In the genomic region with DNA sequence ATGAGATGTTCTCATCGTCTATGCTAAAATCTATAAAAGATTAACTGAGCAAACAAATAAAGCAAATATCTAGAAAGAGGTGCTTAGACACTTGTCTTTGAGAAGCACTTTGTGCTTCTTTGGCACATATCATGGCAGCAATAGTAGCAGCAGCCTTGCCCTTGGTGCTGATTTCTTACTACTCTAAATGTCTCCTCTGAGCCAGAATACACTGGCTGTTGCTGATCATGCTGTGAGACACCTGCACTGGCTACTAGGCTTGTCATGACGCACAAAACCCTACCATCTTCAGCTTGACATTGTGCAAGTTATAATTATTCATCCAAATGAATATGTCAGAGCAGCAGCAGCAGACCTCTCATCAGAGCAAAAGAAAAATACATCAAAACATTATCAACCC, we compare ENCODE assay signal across 2 cellular contexts.
TF ChIP-seq lines count a peak whose summit lies in the region.

No MANE protein-coding gene starts in this region.

TF ChIP-seq in SK-N-SH, 30 proteins besides CTCF, POLR2A, EP300 and RAD21:
- TF ChIP-seq, protein P1, sequence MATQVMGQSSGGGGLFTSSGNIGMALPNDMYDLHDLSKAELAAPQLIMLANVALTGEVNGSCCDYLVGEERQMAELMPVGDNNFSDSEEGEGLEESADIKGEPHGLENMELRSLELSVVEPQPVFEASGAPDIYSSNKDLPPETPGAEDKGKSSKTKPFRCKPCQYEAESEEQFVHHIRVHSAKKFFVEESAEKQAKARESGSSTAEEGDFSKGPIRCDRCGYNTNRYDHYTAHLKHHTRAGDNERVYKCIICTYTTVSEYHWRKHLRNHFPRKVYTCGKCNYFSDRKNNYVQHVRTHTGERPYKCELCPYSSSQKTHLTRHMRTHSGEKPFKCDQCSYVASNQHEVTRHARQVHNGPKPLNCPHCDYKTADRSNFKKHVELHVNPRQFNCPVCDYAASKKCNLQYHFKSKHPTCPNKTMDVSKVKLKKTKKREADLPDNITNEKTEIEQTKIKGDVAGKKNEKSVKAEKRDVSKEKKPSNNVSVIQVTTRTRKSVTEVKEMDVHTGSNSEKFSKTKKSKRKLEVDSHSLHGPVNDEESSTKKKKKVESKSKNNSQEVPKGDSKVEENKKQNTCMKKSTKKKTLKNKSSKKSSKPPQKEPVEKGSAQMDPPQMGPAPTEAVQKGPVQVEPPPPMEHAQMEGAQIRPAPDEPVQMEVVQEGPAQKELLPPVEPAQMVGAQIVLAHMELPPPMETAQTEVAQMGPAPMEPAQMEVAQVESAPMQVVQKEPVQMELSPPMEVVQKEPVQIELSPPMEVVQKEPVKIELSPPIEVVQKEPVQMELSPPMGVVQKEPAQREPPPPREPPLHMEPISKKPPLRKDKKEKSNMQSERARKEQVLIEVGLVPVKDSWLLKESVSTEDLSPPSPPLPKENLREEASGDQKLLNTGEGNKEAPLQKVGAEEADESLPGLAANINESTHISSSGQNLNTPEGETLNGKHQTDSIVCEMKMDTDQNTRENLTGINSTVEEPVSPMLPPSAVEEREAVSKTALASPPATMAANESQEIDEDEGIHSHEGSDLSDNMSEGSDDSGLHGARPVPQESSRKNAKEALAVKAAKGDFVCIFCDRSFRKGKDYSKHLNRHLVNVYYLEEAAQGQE (IDR thresholded peaks at IDR 0.05; ENCODE audit: low read depth, low read length): peak; percentile 81
- TF ChIP-seq TCF12 (IDR thresholded peaks at IDR 0.05): no peak
- TF ChIP-seq MXI1 (IDR thresholded peaks at IDR 0.05; ENCODE audit: low read depth, low read length): no peak
- TF ChIP-seq YY1 (IDR thresholded peaks at IDR 0.05; ENCODE audit: low read depth): no peak
- no peak for TF ChIP-seq EZH2phosphoT487 (IDR thresholded peaks at IDR 0.05; ENCODE audit: borderline replicate concordance, low read depth)
- TF ChIP-seq GABPA (IDR thresholded peaks at IDR 0.05; ENCODE audit: low read depth): no peak
- TF ChIP-seq JUND (IDR thresholded peaks at IDR 0.05): no peak

TF ChIP-seq in SK-N-SH treated with all-trans-retinoic acid at 6 μM for 48 hours, 23 proteins besides CTCF, POLR2A, EP300 and RAD21:
- TF ChIP-seq, protein P2, sequence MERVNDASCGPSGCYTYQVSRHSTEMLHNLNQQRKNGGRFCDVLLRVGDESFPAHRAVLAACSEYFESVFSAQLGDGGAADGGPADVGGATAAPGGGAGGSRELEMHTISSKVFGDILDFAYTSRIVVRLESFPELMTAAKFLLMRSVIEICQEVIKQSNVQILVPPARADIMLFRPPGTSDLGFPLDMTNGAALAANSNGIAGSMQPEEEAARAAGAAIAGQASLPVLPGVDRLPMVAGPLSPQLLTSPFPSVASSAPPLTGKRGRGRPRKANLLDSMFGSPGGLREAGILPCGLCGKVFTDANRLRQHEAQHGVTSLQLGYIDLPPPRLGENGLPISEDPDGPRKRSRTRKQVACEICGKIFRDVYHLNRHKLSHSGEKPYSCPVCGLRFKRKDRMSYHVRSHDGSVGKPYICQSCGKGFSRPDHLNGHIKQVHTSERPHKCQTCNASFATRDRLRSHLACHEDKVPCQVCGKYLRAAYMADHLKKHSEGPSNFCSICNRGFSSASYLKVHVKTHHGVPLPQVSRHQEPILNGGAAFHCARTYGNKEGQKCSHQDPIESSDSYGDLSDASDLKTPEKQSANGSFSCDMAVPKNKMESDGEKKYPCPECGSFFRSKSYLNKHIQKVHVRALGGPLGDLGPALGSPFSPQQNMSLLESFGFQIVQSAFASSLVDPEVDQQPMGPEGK (CRISPR knock-in tag; IDR thresholded peaks at IDR 0.05; ENCODE audit: borderline replicate concordance): no peak
- TF ChIP-seq, protein P3, sequence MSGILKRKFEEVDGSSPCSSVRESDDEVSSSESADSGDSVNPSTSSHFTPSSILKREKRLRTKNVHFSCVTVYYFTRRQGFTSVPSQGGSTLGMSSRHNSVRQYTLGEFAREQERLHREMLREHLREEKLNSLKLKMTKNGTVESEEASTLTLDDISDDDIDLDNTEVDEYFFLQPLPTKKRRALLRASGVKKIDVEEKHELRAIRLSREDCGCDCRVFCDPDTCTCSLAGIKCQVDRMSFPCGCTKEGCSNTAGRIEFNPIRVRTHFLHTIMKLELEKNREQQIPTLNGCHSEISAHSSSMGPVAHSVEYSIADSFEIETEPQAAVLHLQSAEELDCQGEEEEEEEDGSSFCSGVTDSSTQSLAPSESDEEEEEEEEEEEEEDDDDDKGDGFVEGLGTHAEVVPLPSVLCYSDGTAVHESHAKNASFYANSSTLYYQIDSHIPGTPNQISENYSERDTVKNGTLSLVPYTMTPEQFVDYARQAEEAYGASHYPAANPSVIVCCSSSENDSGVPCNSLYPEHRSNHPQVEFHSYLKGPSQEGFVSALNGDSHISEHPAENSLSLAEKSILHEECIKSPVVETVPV (CRISPR knock-in tag; IDR thresholded peaks at IDR 0.05): no peak
- TF ChIP-seq SNAI2 (CRISPR knock-in tag; IDR thresholded peaks at IDR 0.05) (no peak), ISL1 (CRISPR knock-in tag; IDR thresholded peaks at IDR 0.05) (no peak), TCF4 (CRISPR knock-in tag; IDR thresholded peaks at IDR 0.05; ENCODE audit: borderline replicate concordance) (no peak), ZNF565 (CRISPR knock-in tag; conservative IDR thresholded peaks at IDR 0.05; ENCODE audit: low read depth) (no peak), ZC3H10 (CRISPR knock-in tag; IDR thresholded peaks at IDR 0.05) (no peak), CREB5 (CRISPR knock-in tag; IDR thresholded peaks at IDR 0.05; ENCODE audit: low read depth) (no peak), CSDC2 (CRISPR knock-in tag; IDR thresholded peaks at IDR 0.05) (no peak), ZFP3 (CRISPR knock-in tag; IDR thresholded peaks at IDR 0.05) (no peak), ZNF70 (CRISPR knock-in tag; IDR thresholded peaks at IDR 0.05) (no peak)
- TF ChIP-seq, protein P4, sequence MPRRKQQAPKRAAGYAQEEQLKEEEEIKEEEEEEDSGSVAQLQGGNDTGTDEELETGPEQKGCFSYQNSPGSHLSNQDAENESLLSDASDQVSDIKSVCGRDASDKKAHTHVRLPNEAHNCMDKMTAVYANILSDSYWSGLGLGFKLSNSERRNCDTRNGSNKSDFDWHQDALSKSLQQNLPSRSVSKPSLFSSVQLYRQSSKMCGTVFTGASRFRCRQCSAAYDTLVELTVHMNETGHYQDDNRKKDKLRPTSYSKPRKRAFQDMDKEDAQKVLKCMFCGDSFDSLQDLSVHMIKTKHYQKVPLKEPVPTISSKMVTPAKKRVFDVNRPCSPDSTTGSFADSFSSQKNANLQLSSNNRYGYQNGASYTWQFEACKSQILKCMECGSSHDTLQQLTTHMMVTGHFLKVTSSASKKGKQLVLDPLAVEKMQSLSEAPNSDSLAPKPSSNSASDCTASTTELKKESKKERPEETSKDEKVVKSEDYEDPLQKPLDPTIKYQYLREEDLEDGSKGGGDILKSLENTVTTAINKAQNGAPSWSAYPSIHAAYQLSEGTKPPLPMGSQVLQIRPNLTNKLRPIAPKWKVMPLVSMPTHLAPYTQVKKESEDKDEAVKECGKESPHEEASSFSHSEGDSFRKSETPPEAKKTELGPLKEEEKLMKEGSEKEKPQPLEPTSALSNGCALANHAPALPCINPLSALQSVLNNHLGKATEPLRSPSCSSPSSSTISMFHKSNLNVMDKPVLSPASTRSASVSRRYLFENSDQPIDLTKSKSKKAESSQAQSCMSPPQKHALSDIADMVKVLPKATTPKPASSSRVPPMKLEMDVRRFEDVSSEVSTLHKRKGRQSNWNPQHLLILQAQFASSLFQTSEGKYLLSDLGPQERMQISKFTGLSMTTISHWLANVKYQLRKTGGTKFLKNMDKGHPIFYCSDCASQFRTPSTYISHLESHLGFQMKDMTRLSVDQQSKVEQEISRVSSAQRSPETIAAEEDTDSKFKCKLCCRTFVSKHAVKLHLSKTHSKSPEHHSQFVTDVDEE (CRISPR knock-in tag; IDR thresholded peaks at IDR 0.05): no peak
